In the genomic region with DNA sequence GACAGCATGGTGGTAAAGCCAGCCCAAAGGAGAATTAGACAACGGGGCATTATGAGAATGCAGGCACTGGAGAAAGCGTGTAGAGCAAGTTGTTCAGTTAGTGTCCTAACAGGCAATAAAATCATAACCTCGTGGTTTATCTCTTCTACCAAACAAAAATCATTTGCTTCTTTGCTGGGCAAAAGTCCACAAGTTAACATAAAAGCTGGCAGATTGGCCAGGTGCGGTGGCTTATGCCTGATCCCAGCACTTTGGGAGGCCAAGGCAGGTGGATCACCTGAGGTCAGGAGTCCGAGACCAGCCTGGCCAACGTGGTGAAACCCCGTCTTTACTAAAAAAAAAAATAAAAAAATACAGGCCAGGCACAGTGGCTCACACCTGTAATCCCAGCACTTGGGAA, we compare ENCODE assay signal across 20 cellular contexts.
DNase-seq lines count a peak whose midpoint lies in the region; ATAC-seq, FAIRE-seq and TF ChIP-seq lines count a peak whose summit lies in the region.
"Had no signal": no experiment of that assay in that cellular context is flagged by ENCODE, and none has a peak within 500 bp of the region (broad histone marks: within the 10 kb centered on the region; RNA-seq: fewer than 3 reads in every experiment).

No MANE protein-coding gene starts in this region.

- FAIRE-seq in small intestine (lab: Jason Lieb, UNC), result no peak
- FAIRE-seq: G401.6, GM12892, GM19239, H1 had no signal

- ATAC-seq in left colon, result peak; percentile 97
- ATAC-seq in GM18502 (IDR thresholded peaks at IDR 0.05; ENCODE audit: poor library complexity, unreplicated experiment), result no peak
- ATAC-seq in Right ventricle myocardium inferior, result no peak
- ATAC-seq: CD8-positive, alpha-beta T cell had no signal

- H3K27ac ChIP-seq in VCaP, result peak overlapping the region; percentile 49
- H3K27ac ChIP-seq in small intestine (ENCODE audit: low read depth in 1 of 2, low read length in 1 of 2), result no peak overlapping the region
- H3K27ac ChIP-seq: BLaER1, C4-2B, GM23248 had no signal

- DNase-seq in left colon, result peak in 1 of 2 donors; percentile 30
- DNase-seq in small intestine, result peak; percentile 67
- DNase-seq in Right ventricle myocardium inferior (ENCODE audit: missing footprints), result no peak
- no peak for DNase-seq in glomerular visceral epithelial cell (ENCODE audit: extremely low spot score)
- DNase-seq: Caco-2; CD4-positive, CD25-positive, alpha-beta regulatory T cell; CD8-positive, alpha-beta T cell; DMS153; DND-41; GM23248; H7; HCEC 1CT had no signal

- intact Hi-C loops in left colon (cut with DNase I, micrococcal nuclease) (no loop called here), Right ventricle myocardium inferior (cut with DNase I) (no loop called here)

- no peaks in the 10 kb centered on the region for H3K27me3 ChIP-seq in small intestine (ENCODE audit: control insufficient read depth in 2 of 2, insufficient read depth in 2 of 2, low read length in 2 of 2)
- H3K27me3 ChIP-seq: BLaER1 had no signal

- no peaks in the 10 kb centered on the region for H3K4me1 ChIP-seq in small intestine (ENCODE audit: control insufficient read depth in 2 of 2, insufficient read depth in 1 of 2, low read depth in 1 of 2, low read length in 1 of 2)
- H3K4me1 ChIP-seq: BLaER1, Caco-2 had no signal

- H3K4me3 ChIP-seq in small intestine (ENCODE audit: low read depth in 1 of 2, low read length in 2 of 2), result no peak overlapping the region
- H3K4me3 ChIP-seq: BLaER1, GM23248 had no signal

- TF ChIP-seq CTCF in VCaP (conservative IDR thresholded peaks at IDR 0.05), result no peak

- 20 to 67% (median 32%) methylated on average over 7 of the region's 7 CpGs for WGBS in small intestine, 3 donors

- no peaks in the 10 kb centered on the region for H3K9me3 ChIP-seq in small intestine (ENCODE audit: control insufficient read depth, low read depth)
- H3K9me3 ChIP-seq: BLaER1, Caco-2 had no signal

- no peaks in the 10 kb centered on the region for H3K36me3 ChIP-seq in small intestine (ENCODE audit: control insufficient read depth in 2 of 2, insufficient read depth in 2 of 2, low read length in 2 of 2)
- H3K36me3 ChIP-seq: BLaER1 had no signal
